In the genomic region with DNA sequence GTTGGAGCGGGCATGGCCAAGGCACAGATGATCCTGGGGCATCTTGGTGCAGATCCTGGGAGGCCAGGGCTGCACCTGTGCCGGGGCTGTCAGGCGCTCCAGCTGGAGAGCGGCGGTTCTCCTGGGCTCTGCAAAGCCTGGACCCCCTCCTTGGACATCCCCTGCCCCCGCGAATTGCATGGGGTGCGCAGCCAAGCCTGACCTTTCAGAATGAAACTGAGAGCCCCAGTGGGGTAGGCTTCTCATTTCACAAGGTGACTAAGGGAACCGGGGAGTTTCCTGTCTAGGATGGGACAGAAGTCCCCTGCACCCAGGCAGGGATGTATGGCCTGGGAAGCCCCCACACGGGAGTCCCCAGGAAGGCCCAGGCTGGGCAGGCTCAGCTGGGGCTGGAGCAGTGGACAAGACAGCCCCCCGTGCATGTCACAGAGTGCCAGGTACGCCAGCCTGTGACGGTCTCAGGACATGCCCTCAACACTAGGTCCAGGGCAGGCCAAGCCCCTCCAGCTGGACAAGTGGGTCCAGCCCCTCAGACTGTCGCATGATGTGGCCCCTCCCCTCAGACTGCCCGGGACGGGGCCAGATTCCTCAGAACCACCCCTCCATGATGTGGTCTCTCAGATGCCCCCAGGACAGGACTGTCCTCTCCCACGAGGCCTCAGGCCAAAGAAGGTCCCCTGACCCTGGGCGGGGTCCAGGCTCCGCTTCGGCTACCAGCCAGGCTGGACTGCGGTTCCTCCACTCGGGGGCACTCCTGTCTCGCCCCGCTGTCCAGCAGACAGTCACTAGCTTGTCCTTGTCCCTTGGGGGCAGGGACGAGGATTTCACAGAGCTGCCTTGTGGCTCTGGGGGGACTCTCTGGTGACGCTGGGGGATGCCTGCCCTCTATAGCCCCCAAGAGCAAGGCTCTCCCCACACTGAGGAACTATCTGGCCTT, we compare ENCODE assay signal across 9 cellular contexts. TPM values are rescaled to one million over a fixed set of nuclear protein-coding genes. Genes with fewer than 3 reads are reported as not detected.
DNase-seq lines count a peak whose midpoint lies in the region; ATAC-seq, FAIRE-seq and TF ChIP-seq lines count a peak whose summit lies in the region.
"Had no signal": no experiment of that assay in that cellular context is flagged by ENCODE, and none has a peak within 500 bp of the region (broad histone marks: within the 10 kb centered on the region; RNA-seq: fewer than 3 reads in every experiment).

No MANE protein-coding gene starts in this region.

- DNase-seq in GM19239 (ENCODE audit: insufficient read length, low spot score) = peak; percentile 87
- peak; percentile 78 for DNase-seq in activated naive CD8-positive, alpha-beta T cell treated with anti-CD3 and anti-CD28 coated beads, Interleukin-2, amount 50 U/mL, for 24 hours
- no peak for DNase-seq in NCI-H2196 (lab: John Stamatoyannopoulos, UW; ENCODE audit: unreplicated experiment)
- DNase-seq in DMS 273 treated with DMSO at 0.1 percent for 48 hours (lab: John Stamatoyannopoulos, UW) = no peak
- DNase-seq in RPMI8226 = no peak
- no peak for DNase-seq in testis

- FAIRE-seq in GM19239 (lab: Jason Lieb, UNC) = peak; percentile 98

- no peak for TF ChIP-seq POLR2A in testis (IDR thresholded peaks at IDR 0.05)

- H4K20me1 ChIP-seq in BLaER1 = peaks cover 47% of the 10 kb centered on the region

- peaks cover 55% of the 10 kb centered on the region for H3K4me1 Mint-ChIP-seq in activated naive CD8-positive, alpha-beta T cell treated with anti-CD3 and anti-CD28 coated beads, Interleukin-2, amount 50 U/mL, for 24 hours

- peak overlapping the region; percentile 89 for H3K4me2 ChIP-seq in BLaER1

- H3K27me3 Mint-ChIP-seq in activated naive CD8-positive, alpha-beta T cell treated with anti-CD3 and anti-CD28 coated beads, Interleukin-2, amount 50 U/mL, for 24 hours = no peaks in the 10 kb centered on the region

- H3K4me3 Mint-ChIP-seq in activated naive CD8-positive, alpha-beta T cell treated with anti-CD3 and anti-CD28 coated beads, Interleukin-2, amount 50 U/mL, for 24 hours = peak overlapping the region; percentile 98

- no peaks in the 10 kb centered on the region for H3K9me3 Mint-ChIP-seq in activated naive CD8-positive, alpha-beta T cell treated with anti-CD3 and anti-CD28 coated beads, Interleukin-2, amount 50 U/mL, for 24 hours

- no peaks in the 10 kb centered on the region for H3K36me3 ChIP-seq in BLaER1
- H3K36me3 ChIP-seq in testis (ENCODE audit: low read depth, missing control alignments) = no peaks in the 10 kb centered on the region

- no peak for TF ChIP-seq CTCF in testis (IDR thresholded peaks at IDR 0.05)

- WGBS in testis, 2 donors = 91% methylated on average over 17 to 24 of the region's 26 CpGs

- H3K9ac ChIP-seq in BLaER1 = no peak overlapping the region

- peaks cover 2% of the 10 kb centered on the region for H3K36me3 Mint-ChIP-seq in activated naive CD8-positive, alpha-beta T cell treated with anti-CD3 and anti-CD28 coated beads, Interleukin-2, amount 50 U/mL, for 24 hours (ENCODE audit: low read depth)

- H3K4me1 ChIP-seq in BLaER1 (peaks cover 73% of the 10 kb centered on the region), testis (no peaks in the 10 kb centered on the region)

- intact Hi-C loops in testis (cut with DNase I; ENCODE audit: low total_unique reads) = no loop called here

- no peak overlapping the region for H3K27ac Mint-ChIP-seq in activated naive CD8-positive, alpha-beta T cell treated with anti-CD3 and anti-CD28 coated beads, Interleukin-2, amount 50 U/mL, for 24 hours

- H3K9me3 ChIP-seq in BLaER1 (no peaks in the 10 kb centered on the region), testis (no peaks in the 10 kb centered on the region)

- H3K4me3 ChIP-seq in BLaER1 = no peak overlapping the region
- no peak overlapping the region for H3K4me3 ChIP-seq in testis

- H3K27me3 ChIP-seq in BLaER1 = peaks cover 5% of the 10 kb centered on the region; the same call in 1 of the 2 replicates
- H3K27me3 ChIP-seq in testis = no peaks in the 10 kb centered on the region

- H3K27ac ChIP-seq in BLaER1 (no peak overlapping the region), testis (no peak overlapping the region)
- H3K27ac ChIP-seq: epithelial cell of prostate had no signal

- peak; percentile 23 for ATAC-seq in HG03280 (IDR thresholded peaks at IDR 0.05; ENCODE audit: unreplicated experiment)
- ATAC-seq in activated naive CD8-positive, alpha-beta T cell treated with anti-CD3 and anti-CD28 coated beads, Interleukin-2, amount 50 U/mL, for 24 hours = peak; percentile 63

RNA-seq across cellular contexts. Expression of a gene that starts 2.3 kb away (rescaled TPM):
- 10 to 100 TPM; 13.0 to 19.9 TPM for total RNA-seq in testis
- polyA plus RNA-seq in testis (ENCODE audit: insufficient read depth, low read depth, low replicate concordance) = 50.1 TPM

RNA-seq across cellular contexts. Expression of a gene that starts 16.4 kb away (rescaled TPM):
- not detected for total RNA-seq in testis
- polyA plus RNA-seq in testis (ENCODE audit: insufficient read depth, low read depth, low replicate concordance) = 8.6 TPM

RNA-seq across cellular contexts. Expression of a gene that starts 20.4 kb away (rescaled TPM):
- total RNA-seq in testis = 1 to 10 TPM; 1.7 to 2.7 TPM
- polyA plus RNA-seq in testis (ENCODE audit: insufficient read depth, low read depth, low replicate concordance) = 0.98 TPM

RNA-seq across cellular contexts. Expression of a gene that starts 36.5 kb away (rescaled TPM):
- total RNA-seq in testis = under 1 TPM in 1 of 2 donors, not detected in 1; 0.06 TPM
- not detected for polyA plus RNA-seq in testis (ENCODE audit: insufficient read depth, low read depth, low replicate concordance)

Comparison
In these comparisons a context has a peak if more than half of its experiments do, and no peak if none do; other contexts are left out.
1. DNase-seq: peak in GM19239 (single experiment) and activated naive CD8-positive, alpha-beta T cell treated with anti-CD3 and anti-CD28 coated beads, Interleukin-2, amount 50 U/mL, for 24 hours (single experiment); none in NCI-H2196 (single experiment), DMS 273 treated with DMSO at 0.1 percent for 48 hours (single experiment), RPMI8226 (single experiment) and testis (single experiment).